Comparison of ENCODE assay signal across 9 cellular contexts in genomic region chrX:39816871-39817731, GRCh38.
A peak's percentile ranks its signal among the peaks of the same experiment; 100 is the strongest.
DNase-seq lines count a peak whose midpoint lies in the region; ATAC-seq and TF ChIP-seq lines count a peak whose summit lies in the region.
"Had no signal": no experiment of that assay in that cellular context is flagged by ENCODE, and none has a peak within 500 bp of the region (broad histone marks: within the 10 kb centered on the region; RNA-seq: fewer than 3 reads in every experiment).

No MANE protein-coding gene starts in this region.

- no peak for TF ChIP-seq CTCF in HFFc6 (IDR thresholded peaks at IDR 0.05)

- intact Hi-C loops in activated T-helper 1 cell treated with anti-CD3 and anti-CD28 coated beads, Interleukin-12 subunit alpha, Interleukin-12 subunit beta, Interleukin-2, Interleukin-4 antibody, amounts not matched to agents 30 ng/mL and 10 ng/mL and 1 ng/mL, durations not matched to agents 14 hours and 24 hours and 36 hours (cut with micrococcal nuclease), result loop anchor here (1.0 to 10.0 kb wide), 6 partner anchors 38 to 448 kb away; no protein-coding TSS in a partner anchor

- H3K27me3 Mint-ChIP-seq in HFFc6 (ENCODE audit: insufficient read depth), result no peaks in the 10 kb centered on the region
- H3K27me3 Mint-ChIP-seq in activated T-helper 1 cell treated with anti-CD3 and anti-CD28 coated beads, Interleukin-12 subunit alpha, Interleukin-12 subunit beta, Interleukin-2, Interleukin-4 antibody, amounts not matched to agents 30 ng/mL and 10 ng/mL and 1 ng/mL, durations not matched to agents 14 hours and 24 hours and 36 hours (ENCODE audit: insufficient read depth), result no peaks in the 10 kb centered on the region

- peaks cover 24% of the 10 kb centered on the region for H3K4me1 Mint-ChIP-seq in HFFc6 (ENCODE audit: low read depth)
- peaks cover 42% of the 10 kb centered on the region for H3K4me1 Mint-ChIP-seq in activated T-helper 1 cell treated with anti-CD3 and anti-CD28 coated beads, Interleukin-12 subunit alpha, Interleukin-12 subunit beta, Interleukin-2, Interleukin-4 antibody, amounts not matched to agents 30 ng/mL and 10 ng/mL and 1 ng/mL, durations not matched to agents 14 hours and 24 hours and 36 hours (ENCODE audit: low read depth)

- peak overlapping the region; percentile 82 for H3K27ac Mint-ChIP-seq in HFFc6
- H3K27ac Mint-ChIP-seq in activated T-helper 1 cell treated with anti-CD3 and anti-CD28 coated beads, Interleukin-12 subunit alpha, Interleukin-12 subunit beta, Interleukin-2, Interleukin-4 antibody, amounts not matched to agents 30 ng/mL and 10 ng/mL and 1 ng/mL, durations not matched to agents 14 hours and 24 hours and 36 hours, result peak overlapping the region; percentile 81

- peak overlapping the region; percentile 76 for H3K4me3 Mint-ChIP-seq in HFFc6
- H3K4me3 Mint-ChIP-seq in activated T-helper 1 cell treated with anti-CD3 and anti-CD28 coated beads, Interleukin-12 subunit alpha, Interleukin-12 subunit beta, Interleukin-2, Interleukin-4 antibody, amounts not matched to agents 30 ng/mL and 10 ng/mL and 1 ng/mL, durations not matched to agents 14 hours and 24 hours and 36 hours, result peak overlapping the region; percentile 42

- no peak for ATAC-seq in GM19035 (IDR thresholded peaks at IDR 0.05; ENCODE audit: unreplicated experiment)

- DNase-seq in AG20443 (ENCODE audit: low spot score), result peak; percentile 51
- peak; percentile 29 for DNase-seq in HFFc6
- no peak for DNase-seq in activated T-helper 1 cell treated with anti-CD3 and anti-CD28 coated beads, Interleukin-12 subunit alpha, Interleukin-12 subunit beta, Interleukin-2, Interleukin-4 antibody, amounts not matched to agents 30 ng/mL and 10 ng/mL and 1 ng/mL, durations not matched to agents 14 hours and 24 hours and 36 hours (ENCODE audit: low spot score)
- DNase-seq in inferior parietal cortex (ENCODE audit: extremely low spot score), result peak; percentile 20
- no peak for DNase-seq in NCI-H187 treated with DMSO at 0.1 percent for 48 hours (lab: John Stamatoyannopoulos, UW)
- DNase-seq in LoVo (ENCODE audit: low spot score), result no peak
- no peak for DNase-seq in NOMO-1 treated with dmso at 0.1 percent for 144 hours (lab: John Stamatoyannopoulos, UW; ENCODE audit: unreplicated experiment)
- DNase-seq: activated gamma-delta T cell had no signal

- H3K36me3 Mint-ChIP-seq in HFFc6 (ENCODE audit: low read depth), result no peaks in the 10 kb centered on the region
- no peaks in the 10 kb centered on the region for H3K36me3 Mint-ChIP-seq in activated T-helper 1 cell treated with anti-CD3 and anti-CD28 coated beads, Interleukin-12 subunit alpha, Interleukin-12 subunit beta, Interleukin-2, Interleukin-4 antibody, amounts not matched to agents 30 ng/mL and 10 ng/mL and 1 ng/mL, durations not matched to agents 14 hours and 24 hours and 36 hours (ENCODE audit: low read depth)

- no peaks in the 10 kb centered on the region for H3K9me3 Mint-ChIP-seq in HFFc6
- H3K9me3 Mint-ChIP-seq in activated T-helper 1 cell treated with anti-CD3 and anti-CD28 coated beads, Interleukin-12 subunit alpha, Interleukin-12 subunit beta, Interleukin-2, Interleukin-4 antibody, amounts not matched to agents 30 ng/mL and 10 ng/mL and 1 ng/mL, durations not matched to agents 14 hours and 24 hours and 36 hours, result no peaks in the 10 kb centered on the region

Comparison
In these comparisons a context has a peak if more than half of its experiments do, and no peak if none do; other contexts are left out.
1. DNase-seq: peak in AG20443 (single experiment), HFFc6 (single experiment) and inferior parietal cortex (single experiment); none in activated T-helper 1 cell treated with anti-CD3 and anti-CD28 coated beads, Interleukin-12 subunit alpha, Interleukin-12 subunit beta, Interleukin-2, Interleukin-4 antibody, amounts not matched to agents 30 ng/mL and 10 ng/mL and 1 ng/mL, durations not matched to agents 14 hours and 24 hours and 36 hours (single experiment), NCI-H187 treated with DMSO at 0.1 percent for 48 hours (single experiment), LoVo (single experiment) and NOMO-1 treated with dmso at 0.1 percent for 144 hours (single experiment).